Comparison of ENCODE assay signal across 9 cellular contexts in genomic region chr2:65377556-65378307, GRCh38. TPM values are rescaled to one million over a fixed set of nuclear protein-coding genes. Genes with fewer than 3 reads are reported as not detected.
A peak's percentile ranks its signal among the peaks of the same experiment; 100 is the strongest.
DNase-seq lines count a peak whose midpoint lies in the region; ATAC-seq and TF ChIP-seq lines count a peak whose summit lies in the region.
"Had no signal": no experiment of that assay in that cellular context is flagged by ENCODE, and none has a peak within 500 bp of the region (broad histone marks: within the 10 kb centered on the region; RNA-seq: fewer than 3 reads in every experiment).

No MANE protein-coding gene starts in this region.

- in situ Hi-C loops in Caki2 (cut with HindIII; ENCODE audit: low pct_unique_long_range_greater_than_20kb, low sequenced_read_pairs) (no loop called here), KBM-7 (cut with MboI; ENCODE audit: low pct_unique_long_range_greater_than_20kb, low sequenced_read_pairs) (no loop called here), astrocyte of the cerebellum (cut with HindIII; ENCODE audit: low sequenced_read_pairs) (no loop called here)

- no peak overlapping the region for H3K4ac ChIP-seq in mesendoderm (ENCODE audit: low read depth, low read length)

- H3K23ac ChIP-seq in mesendoderm (ENCODE audit: low read length): no peak overlapping the region

- peak overlapping the region; percentile 13 for H3K27ac ChIP-seq in mesendoderm (ENCODE audit: low read depth, low read length)
- H3K27ac ChIP-seq in spleen: no peak overlapping the region

- peak overlapping the region; percentile 15 for H3K18ac ChIP-seq in mesendoderm (ENCODE audit: low read length)

- H4K8ac ChIP-seq in mesendoderm (ENCODE audit: low read depth, low read length): no peak overlapping the region

- H3K4me2 ChIP-seq in mesendoderm (ENCODE audit: low read length): no peak overlapping the region

- no peaks in the 10 kb centered on the region for H3K36me3 ChIP-seq in mesendoderm (ENCODE audit: control insufficient read depth, insufficient read depth, low read length)
- H3K36me3 ChIP-seq in spleen: no peaks in the 10 kb centered on the region

- TF ChIP-seq CTCF in astrocyte of the cerebellum (IDR thresholded peaks at IDR 0.05; ENCODE audit: low read depth, low read length, missing control alignments) (no peak), spleen (IDR thresholded peaks at IDR 0.05 in 8 of 11, conservative IDR thresholded peaks at IDR 0.05 in 3 of 11) (no peak)

- intact Hi-C loops in spleen (cut with DNase I; ENCODE audit: low total_unique reads): no loop called here

- no peak overlapping the region for H3K9ac ChIP-seq in mesendoderm (ENCODE audit: low read length)

- no peaks in the 10 kb centered on the region for H3K79me2 ChIP-seq in mesendoderm (ENCODE audit: control insufficient read depth, insufficient read depth, low read length)

- no peak overlapping the region for H4K5ac ChIP-seq in mesendoderm (ENCODE audit: low read length)

- peaks cover 11% of the 10 kb centered on the region for H3K4me1 ChIP-seq in mesendoderm (ENCODE audit: control insufficient read depth, low read depth, low read length)
- H3K4me1 ChIP-seq in spleen: peaks cover 10 to 35% (median 22%) of the 10 kb centered on the region in 6 donors

- H2BK5ac ChIP-seq in mesendoderm (ENCODE audit: low read length): no peak overlapping the region

- H3K56ac ChIP-seq in mesendoderm (ENCODE audit: low read length): no peak overlapping the region

- peaks cover 6% of the 10 kb centered on the region for H3K79me1 ChIP-seq in mesendoderm (ENCODE audit: low read length)

- no peak overlapping the region for H2BK120ac ChIP-seq in mesendoderm (ENCODE audit: low read depth, low read length)

- DNase-seq in Caki2 (ENCODE audit: low read depth): peak; percentile 37
- DNase-seq in KBM-7: peak; percentile 86
- peak; percentile 61 for DNase-seq in astrocyte of the cerebellum (ENCODE audit: low read depth)
- DNase-seq in mesendoderm: peak; percentile 97
- no peak for DNase-seq in spleen
- DNase-seq: naive B cell had no signal

- H3K4me3 ChIP-seq in astrocyte of the cerebellum (ENCODE audit: low read depth, low read length): no peak overlapping the region
- H3K4me3 ChIP-seq in mesendoderm (ENCODE audit: low read length): no peak overlapping the region
- H3K4me3 ChIP-seq in spleen: no peak overlapping the region

- WGBS in mesendoderm (ENCODE audit: extremely low coverage, insufficient coverage, low lambda C conversion rate): no CpG with 5 or more reads among the region's 5 CpGs
- WGBS in spleen, 5 donors: 22 to 45% (median 30%) methylated on average over 4 to 5 of the region's 5 CpGs

- no peak for ATAC-seq in GM18502 (IDR thresholded peaks at IDR 0.05; ENCODE audit: poor library complexity, unreplicated experiment)
- ATAC-seq in HG02884 (IDR thresholded peaks at IDR 0.05; ENCODE audit: unreplicated experiment): no peak
- no peak for ATAC-seq in HG03342 (IDR thresholded peaks at IDR 0.05; ENCODE audit: unreplicated experiment)

- H3K27me3 ChIP-seq in mesendoderm (ENCODE audit: insufficient read depth, low read length, poor library complexity): no peaks in the 10 kb centered on the region
- H3K27me3 ChIP-seq in spleen (replicated peaks in 1 of 7): no peaks in the 10 kb centered on the region

- H2AK5ac ChIP-seq in mesendoderm (ENCODE audit: low read length): no peak overlapping the region

- no peak for TF ChIP-seq POLR2A in spleen (IDR thresholded peaks at IDR 0.05)

- H3K9me3 ChIP-seq in spleen: no peaks in the 10 kb centered on the region

- H2BK15ac ChIP-seq in mesendoderm (replicated peaks; ENCODE audit: low read depth): no peak overlapping the region

RNA-seq across cellular contexts. Expression of gene SPRED2, which starts 54.7 kb away (rescaled TPM):
- total RNA-seq in Caki2 (2014; rRNA removed; shearing (Covaris generic); ENCODE audit: low replicate concordance): 8.7 and 29.3 TPM in 2 replicates
- 14.8 TPM for polyA plus RNA-seq in mesendoderm (2013, experiment 1 of 2)
- polyA plus RNA-seq in mesendoderm (2013, experiment 2 of 2): 14.5 TPM
- total RNA-seq in spleen: 10 to 100 TPM; 12.6 to 26.4 (median 14.9) TPM
- 1 to 10 TPM; 3.5 to 5.5 (median 4.6) TPM for polyA plus RNA-seq in spleen
